In genomic region chr2:2251255-2251654, GRCh38 we compare ENCODE assay signal across 27 cellular contexts.
"Had no signal": no experiment of that assay in that cellular context is flagged by ENCODE, and none has a peak within 500 bp of the region (broad histone marks: within the 10 kb centered on the region; RNA-seq: fewer than 3 reads in every experiment).

No MANE protein-coding gene starts in this region.

- ATAC-seq: heart right ventricle; naive thymus-derived CD8-positive, alpha-beta T cell; right cardiac atrium; sciatic nerve; stimulated activated naive B cell treated with anti-CD40 and anti-IgM and Interleukin-4, amounts not matched to agents 10 μg/mL and 1 μg/mL and 100 μg/mL, for 72 hours; stimulated activated naive CD8-positive, alpha-beta T cell treated with anti-CD3 and anti-CD28 coated beads, Interleukin-15, Interleukin-2, amounts not matched to agents 100 U/mL and 50 U/mL, for 24 hours had no signal

- H3K4me2 ChIP-seq: hepatocyte had no signal

- H3K36me3 Mint-ChIP-seq: memory B cell, type B pancreatic cell had no signal

- H3K79me2 ChIP-seq: hepatocyte had no signal

- H3K4me1 Mint-ChIP-seq: memory B cell, nephron, neural crest cell had no signal

- H3K4me3 ChIP-seq: heart right ventricle, hepatocyte, left ventricle myocardium inferior, ovary, skin epidermis, stomach, thoracic aorta, tibial artery, vagina had no signal

- H3K4me3 Mint-ChIP-seq: memory B cell; naive thymus-derived CD8-positive, alpha-beta T cell; nephron; neural crest cell; stimulated activated naive B cell treated with anti-CD40 and anti-IgM and Interleukin-4, amounts not matched to agents 10 μg/mL and 1 μg/mL and 100 μg/mL, for 72 hours; type B pancreatic cell had no signal

- H3K27ac ChIP-seq: heart right ventricle, hepatocyte, left ventricle myocardium inferior, neutrophil, ovary, skin epidermis, stomach, thoracic aorta, tibial artery, vagina had no signal

- H3K36me3 ChIP-seq: heart right ventricle, left ventricle myocardium inferior, neutrophil, ovary, stomach, thoracic aorta, tibial artery, vagina had no signal

- H3K9me3 ChIP-seq: neutrophil, ovary, thoracic aorta, vagina had no signal

- H3K27me3 ChIP-seq: hepatocyte, ovary, stomach, tibial artery, vagina had no signal

- H3K27ac Mint-ChIP-seq: memory B cell; naive thymus-derived CD8-positive, alpha-beta T cell; nephron; progenitor cell of endocrine pancreas; stimulated activated naive B cell treated with anti-CD40 and anti-IgM and Interleukin-4, amounts not matched to agents 10 μg/mL and 1 μg/mL and 100 μg/mL, for 72 hours; type B pancreatic cell had no signal

- H3K4me1 ChIP-seq: heart right ventricle, left ventricle myocardium inferior, stomach, tibial artery, vagina had no signal

- H3K9me3 Mint-ChIP-seq: type B pancreatic cell had no signal

- H2AFZ ChIP-seq: hepatocyte had no signal

- DNase-seq: heart right ventricle; islet precursor cell; left ventricle myocardium inferior; naive thymus-derived CD8-positive, alpha-beta T cell; occipital lobe; ovary; retina; right cardiac atrium; stimulated activated CD4-positive, alpha-beta T cell treated with anti-CD3 and anti-CD28 coated beads, Interleukin-12 subunit alpha, Interleukin-12 subunit beta, amount 100 ng/mL, for 4 hours; stimulated activated CD4-positive, alpha-beta T cell treated with anti-CD3 and anti-CD28 coated beads, Interleukin-15, amount 100 ng/mL, for 24 hours; stimulated activated CD4-positive, alpha-beta T cell treated with anti-CD3 and anti-CD28 coated beads, Interleukin-2, amount 100 ng/mL, for 24 hours; stimulated activated CD4-positive, alpha-beta T cell treated with anti-CD3 and anti-CD28 coated beads, Interleukin-4, amount 100 ng/mL, for 1 hour; stimulated activated naive B cell treated with anti-CD40 and anti-IgM and Interleukin-4, amounts not matched to agents 10 μg/mL and 1 μg/mL and 100 μg/mL, for 72 hours; stimulated activated naive CD8-positive, alpha-beta T cell treated with anti-CD3 and anti-CD28 coated beads, Interleukin-15, Interleukin-2, amounts not matched to agents 100 U/mL and 50 U/mL, for 24 hours; stomach; tibial artery had no signal
